Comparison of ENCODE assay signal across 7 cellular contexts in the genomic region with DNA sequence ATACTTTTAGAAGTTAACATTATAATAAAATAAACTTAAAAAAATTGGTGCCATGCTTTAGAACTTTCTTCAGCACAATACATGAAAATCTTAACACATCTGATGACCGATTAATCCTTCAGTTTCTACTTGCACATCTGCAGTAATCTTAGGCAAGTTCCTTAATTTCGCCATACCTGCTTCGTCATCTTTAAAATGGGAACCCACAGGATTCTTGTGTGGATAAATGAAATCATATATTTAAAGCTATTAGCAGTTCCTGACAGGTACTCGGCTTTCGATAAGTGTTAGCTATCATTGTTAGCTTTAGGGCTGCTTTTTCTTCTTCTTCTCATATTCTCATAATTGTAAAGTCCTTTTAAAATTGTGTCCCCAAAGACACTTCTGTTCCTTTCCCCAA. TPM values are rescaled to one million over a fixed set of nuclear protein-coding genes. Genes with fewer than 3 reads are reported as not detected.
DNase-seq lines count a peak whose midpoint lies in the region; ATAC-seq and TF ChIP-seq lines count a peak whose summit lies in the region.

No MANE protein-coding gene starts in this region.

- H3K27ac Mint-ChIP-seq in HFFc6, result no peak overlapping the region

- peak overlapping the region; percentile 95 for H3K4me3 Mint-ChIP-seq in HFFc6

- no peaks in the 10 kb centered on the region for H3K9me3 Mint-ChIP-seq in HFFc6

- peak overlapping the region; percentile 90 to 97 for H3K4me3 ChIP-seq in foreskin fibroblast (ENCODE audit: low read depth in 1 of 2, low read length in 2 of 2)
- peak overlapping the region; percentile 53 to 85 (median 64) for H3K4me3 ChIP-seq in skin epidermis

- intact Hi-C loops in head of caudate nucleus (cut with DNase I), result no loop called here

- peak overlapping the region in 20 of 21 experiments; percentile 48 to 88 (median 80) for H3K27ac ChIP-seq in skin epidermis

- ATAC-seq in HG03520 (IDR thresholded peaks at IDR 0.05; ENCODE audit: unreplicated experiment) (no peak), HG03159 (IDR thresholded peaks at IDR 0.05; ENCODE audit: unreplicated experiment) (no peak)

- H3K27me3 Mint-ChIP-seq in HFFc6 (ENCODE audit: insufficient read depth), result no peaks in the 10 kb centered on the region; the same call in 1 of the 2 replicates

- DNase-seq in HFFc6 (no peak), SKM-1 treated with dmso at 0.1 percent for 144 hours (lab: John Stamatoyannopoulos, UW; ENCODE audit: unreplicated experiment) (peak; percentile 35), foreskin fibroblast (no peak), head of caudate nucleus (no peak)

- H3K36me3 Mint-ChIP-seq in HFFc6 (ENCODE audit: low read depth), result no peaks in the 10 kb centered on the region

- no peak for TF ChIP-seq CTCF in HFFc6 (IDR thresholded peaks at IDR 0.05)
- no peak for TF ChIP-seq CTCF in foreskin fibroblast (IDR thresholded peaks at IDR 0.05; ENCODE audit: low read depth, low read length)

- H3K4me1 Mint-ChIP-seq in HFFc6 (ENCODE audit: low read depth), result peaks cover 22% of the 10 kb centered on the region; the same call in 1 of the 2 replicates

RNA-seq across cellular contexts. Expression of a gene that starts 0.9 kb away (rescaled TPM):
- 10 to 100 TPM; 17.0 to 20.3 (median 19.1) TPM for total RNA-seq in HFFc6 (2021; fragmentation: NEBNext Ultra II Directional; extraction: Animal tissue kit (Norgen Biotek cat#: 25700))

RNA-seq across cellular contexts. Expression of a gene that starts 5.0 kb away (rescaled TPM):
- under 1 TPM in 1 of 6 experiments, not detected in 5; 0.12 TPM for total RNA-seq in HFFc6 (2021; fragmentation: NEBNext Ultra II Directional; extraction: Animal tissue kit (Norgen Biotek cat#: 25700))
